ENCODE assay signal across 7 cellular contexts in the genomic region with DNA sequence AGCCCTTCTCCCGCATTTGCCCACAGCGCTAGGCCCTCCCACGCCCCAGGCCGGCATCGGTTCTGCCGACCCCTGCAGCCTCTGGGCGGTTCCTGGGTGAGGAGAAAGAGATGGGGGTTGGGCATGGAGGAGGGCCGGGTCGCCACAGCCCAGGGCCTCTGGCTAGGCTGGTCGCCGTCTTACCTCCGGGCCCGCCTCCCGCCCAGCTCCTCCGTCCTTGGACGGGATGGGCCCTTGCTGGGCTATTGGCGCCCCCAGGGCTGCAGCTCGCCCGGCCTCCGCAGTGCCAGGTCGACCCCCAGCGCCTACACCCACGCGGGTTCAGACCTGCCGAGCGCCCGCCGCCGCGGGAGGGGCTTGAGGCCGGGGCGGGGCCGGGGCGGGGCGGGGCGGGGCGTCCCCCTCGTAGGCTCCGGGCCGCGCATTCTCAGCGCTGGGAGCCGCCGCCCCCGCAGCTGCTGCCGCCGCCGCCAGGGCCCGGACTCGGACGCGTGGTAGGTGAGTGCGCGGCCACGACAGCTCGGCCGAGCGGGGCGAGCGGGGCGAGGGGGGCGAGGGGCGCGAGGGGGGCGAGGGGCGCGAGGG. TPM values are rescaled to one million over a fixed set of nuclear protein-coding genes. Genes with fewer than 3 reads are reported as not detected.
A peak's percentile ranks its signal among the peaks of the same experiment; 100 is the strongest.
DNase-seq lines count a peak whose midpoint lies in the region; ATAC-seq and TF ChIP-seq lines count a peak whose summit lies in the region.

A gene (plus strand): TSS at position 424 of the 585 bp plus-strand sequence. CDS start 3,118 bp downstream, outside the sequence.

- H3K27ac ChIP-seq in Panc1 (ENCODE audit: low read length) (peak within 1 kb of the TSS; percentile 93), ascending aorta (peak within 1 kb of the TSS; percentile 81 to 95), right cardiac atrium (ENCODE audit: low read length) (peak within 1 kb of the TSS; percentile 93), rectal smooth muscle tissue (ENCODE audit: low read depth, low read length) (peak within 1 kb of the TSS; percentile 83)

- intact Hi-C loops in Panc1 (cut with micrococcal nuclease; ENCODE audit: unreplicated experiment) (no loop called here), ascending aorta (cut with DNase I) (loop anchor here (1.0 kb wide), 2 partner anchors 13 to 23 kb away; a partner anchor contains a TSS), right cardiac atrium (cut with DNase I) (no loop called here)

- peak within 1 kb of the TSS; percentile 86 for H3K9ac ChIP-seq in rectal smooth muscle tissue (ENCODE audit: low read length)

- POLR2A ChIA-PET in Panc1 (lab: Charles Lee): no interaction called here

- 1% methylated on average over 67 of the region's 67 CpGs for WGBS in right cardiac atrium

- ATAC-seq in HG02642 (IDR thresholded peaks at IDR 0.05; ENCODE audit: poor library complexity, unreplicated experiment): peak; percentile 46
- peak; percentile 23 for ATAC-seq in Panc1
- peak; percentile 16 to 32 for ATAC-seq in right cardiac atrium

- CTCF ChIA-PET in Panc1 (lab: Charles Lee): no interaction called here

- TF ChIP-seq CTCF in Panc1 (IDR thresholded peaks at IDR 0.05) (no peak), ascending aorta (IDR thresholded peaks at IDR 0.05) (no peak)

- H3K4me3 ChIP-seq in GM08714 (ENCODE audit: low read length) (peak within 1 kb of the TSS; percentile 50; the same call in 1 of the 2 replicates), Panc1 (ENCODE audit: low read depth in 2 of 2, low read length in 2 of 2) (peak within 1 kb of the TSS; percentile 78 to 89), ascending aorta (peak within 1 kb of the TSS; percentile 67 to 84), right cardiac atrium (ENCODE audit: low read length) (peak within 1 kb of the TSS; percentile 71), rectal smooth muscle tissue (ENCODE audit: low read length) (peak within 1 kb of the TSS; percentile 79)

- BruUV-seq in Panc1 (replicated peaks; lab: Mats Ljungman, UMichigan): no TSS peak

- H3K4me1 ChIP-seq in Panc1 (ENCODE audit: control insufficient read depth, insufficient read depth, low read length): peaks cover 59% of the 10 kb centered on the region
- peaks cover 13 to 56% of the 10 kb centered on the region in 2 donors for H3K4me1 ChIP-seq in ascending aorta
- H3K4me1 ChIP-seq in right cardiac atrium (ENCODE audit: control insufficient read depth, insufficient read depth, low read length): peaks cover 9% of the 10 kb centered on the region
- H3K4me1 ChIP-seq in rectal smooth muscle tissue (ENCODE audit: control insufficient read depth, insufficient read depth, low read length): peaks cover 23% of the 10 kb centered on the region

- H3K36me3 ChIP-seq in Panc1 (ENCODE audit: control insufficient read depth, insufficient read depth, low read length) (peaks cover 5% of the 10 kb centered on the region; the same call in 1 of the 2 replicates), ascending aorta (peaks cover 17 to 19% of the 10 kb centered on the region in 2 donors), rectal smooth muscle tissue (ENCODE audit: control insufficient read depth, insufficient read depth, low read length) (peaks cover 15% of the 10 kb centered on the region)

- in situ Hi-C loops in Panc1 (cut with HindIII; ENCODE audit: low pct_unique_long_range_greater_than_20kb, low sequenced_read_pairs): no loop called here

- H3K27me3 ChIP-seq in Panc1 (ENCODE audit: control insufficient read depth, insufficient read depth, low read length): no peaks in the 10 kb centered on the region
- no peaks in the 10 kb centered on the region for H3K27me3 ChIP-seq in ascending aorta
- no peaks in the 10 kb centered on the region for H3K27me3 ChIP-seq in right cardiac atrium (ENCODE audit: control insufficient read depth, insufficient read depth)
- peaks cover 31% of the 10 kb centered on the region for H3K27me3 ChIP-seq in rectal smooth muscle tissue (ENCODE audit: control insufficient read depth, insufficient read depth, low read length)

- H3K9me3 ChIP-seq in Panc1 (ENCODE audit: control insufficient read depth, insufficient read depth, low read depth, low read length) (no peaks in the 10 kb centered on the region), ascending aorta (no peaks in the 10 kb centered on the region), right cardiac atrium (ENCODE audit: control insufficient read depth, low read length) (no peaks in the 10 kb centered on the region)

- DNase-seq in Panc1 (ENCODE audit: low read depth, low spot score) (no peak), ascending aorta (ENCODE audit: low spot score in 2 of 2) (peak in 1 of 2 donors; percentile 87), right cardiac atrium (peak in 2 of 3 donors; percentile 83 to 86)
- no peak for DNase-seq in NK-92 treated with Interleukin-12 subunit alpha and Interleukin-12 subunit beta, amount 100 ng/mL, for 24 hours (lab: John Stamatoyannopoulos, UW)

RNA-seq across cellular contexts. Expression of the gene that starts here (rescaled TPM):
- total RNA-seq in Panc1 (2021; ENCODE audit: unreplicated experiment): 680 TPM
- polyA plus RNA-seq in Panc1 (2012; ENCODE audit: insufficient read length): 1,015 TPM
- total RNA-seq in ascending aorta: 898 TPM
- 100 to 1,000 TPM; 406 to 517 (median 443) TPM for total RNA-seq in right cardiac atrium
- polyA plus RNA-seq in right cardiac atrium: 671 TPM

Comparison
In these comparisons a context has a peak if more than half of its experiments do, and no peak if none do; other contexts are left out.
1. DNase-seq: peak in right cardiac atrium (2 of 3); none in Panc1 (single experiment) and NK-92 treated with Interleukin-12 subunit alpha and Interleukin-12 subunit beta, amount 100 ng/mL, for 24 hours (single experiment).
2. Peak in every context shown above with its lines, with median percentiles within 50 percentile points of each other: H3K4me3 ChIP-seq, ATAC-seq and H3K27ac ChIP-seq.